ENCODE assay signal across 22 cellular contexts in genomic region chr2:159109552-159109951, GRCh38.
DNase-seq lines count a peak whose midpoint lies in the region; ATAC-seq, FAIRE-seq and TF ChIP-seq lines count a peak whose summit lies in the region.
"Had no signal": no experiment of that assay in that cellular context is flagged by ENCODE, and none has a peak within 500 bp of the region (broad histone marks: within the 10 kb centered on the region; RNA-seq: fewer than 3 reads in every experiment).

No MANE protein-coding gene starts in this region.

- WGBS in endodermal cell (ENCODE audit: insufficient coverage in 1 of 2, insufficient read length in 1 of 2), 2 experiments = 89 to 97% methylated on average over 1 to 2 of the region's 2 CpGs

- no peak for TF ChIP-seq POLR2A in H54 (IDR thresholded peaks at IDR 0.05; ENCODE audit: low read depth, low read length)

- H3K36me3 ChIP-seq in right atrium auricular region = no peaks in the 10 kb centered on the region
- H3K36me3 ChIP-seq in endodermal cell (ENCODE audit: control insufficient read depth, insufficient read depth, low read length) = peaks cover 18% of the 10 kb centered on the region
- H3K36me3 ChIP-seq: BE2C had no signal

- H3K4me3 ChIP-seq in right atrium auricular region (no peak overlapping the region), endodermal cell (ENCODE audit: low read length) (no peak overlapping the region)

- no peak overlapping the region for H3K9ac ChIP-seq in endodermal cell (ENCODE audit: extremely low read depth, low read length, poor library complexity, severe bottlenecking)

- intact Hi-C loops in Right ventricle myocardium inferior (cut with DNase I) = no loop called here

- H3K27ac ChIP-seq in right atrium auricular region = peak overlapping the region; percentile 74 to 80
- no peak overlapping the region for H3K27ac ChIP-seq in endodermal cell (ENCODE audit: low read depth, low read length)

- H3K4me1 Mint-ChIP-seq in endodermal cell (peaks cover 3% of the 10 kb centered on the region), mesothelial cell of epicardium (peaks cover 56% of the 10 kb centered on the region)
- no peaks in the 10 kb centered on the region for H3K4me1 Mint-ChIP-seq in stimulated activated effector memory CD8-positive, alpha-beta T cell treated with anti-CD3 and anti-CD28 coated beads, Interleukin-12 subunit alpha, Interleukin-12 subunit beta, amount 100 ng/mL, for 72 hours
- H3K4me1 Mint-ChIP-seq: CD4-positive, CD25-positive, alpha-beta regulatory T cell had no signal

- H3K4me3 Mint-ChIP-seq in endodermal cell (no peak overlapping the region), mesothelial cell of epicardium (no peak overlapping the region)
- H3K4me3 Mint-ChIP-seq in stimulated activated effector memory CD8-positive, alpha-beta T cell treated with anti-CD3 and anti-CD28 coated beads, Interleukin-12 subunit alpha, Interleukin-12 subunit beta, amount 100 ng/mL, for 72 hours = no peak overlapping the region
- H3K4me3 Mint-ChIP-seq: CD4-positive, CD25-positive, alpha-beta regulatory T cell; CD8-positive, alpha-beta memory T cell; HFFc6; IgD-negative memory B cell had no signal

- peaks cover 0 to 56% of the 10 kb centered on the region in 2 donors for H3K4me1 ChIP-seq in right atrium auricular region
- H3K4me1 ChIP-seq in endodermal cell (ENCODE audit: control insufficient read depth, insufficient read depth, low read length) = no peaks in the 10 kb centered on the region
- H3K4me1 ChIP-seq: BE2C had no signal

- H3K9me3 ChIP-seq in right atrium auricular region = no peaks in the 10 kb centered on the region
- H3K9me3 ChIP-seq in endodermal cell (ENCODE audit: control insufficient read depth, low read length) = no peaks in the 10 kb centered on the region
- H3K9me3 ChIP-seq: BE2C had no signal

- TF ChIP-seq CTCF in right atrium auricular region (IDR thresholded peaks at IDR 0.05) (no peak), endodermal cell (conservative IDR thresholded peaks at IDR 0.05) (no peak), mesothelial cell of epicardium (IDR thresholded peaks at IDR 0.05; ENCODE audit: unreplicated experiment) (no peak)

- FAIRE-seq in RCC 7860 (lab: Jason Lieb, UNC) (no peak), H54 (lab: Jason Lieb, UNC) (no peak)
- FAIRE-seq: G401.6, GM12891, GM19239, H1, HTR-8/SVneo had no signal

- DNase-seq in right atrium auricular region (ENCODE audit: low spot score) = no peak
- no peak for DNase-seq in Right ventricle myocardium inferior (ENCODE audit: missing footprints)
- peak; percentile 3 for DNase-seq in endodermal cell
- DNase-seq in mesothelial cell of epicardium (ENCODE audit: low spot score in 2 of 2, unreplicated experiment in 2 of 2) = no peak
- no peak for DNase-seq in stimulated activated effector memory CD8-positive, alpha-beta T cell treated with anti-CD3 and anti-CD28 coated beads, Interleukin-12 subunit alpha, Interleukin-12 subunit beta, amount 100 ng/mL, for 72 hours (ENCODE audit: low spot score in 2 of 2)
- DNase-seq in RCC 7860 (ENCODE audit: low spot score) = no peak
- DNase-seq in H54 (ENCODE audit: insufficient read length, low spot score) = no peak
- DNase-seq: BE2C; C1 segment of cervical spinal cord; CD4-positive, CD25-positive, alpha-beta regulatory T cell; CD8-positive, alpha-beta memory T cell; COR-L47; DMS 273 treated with DMSO at 0.1 percent for 48 hours; DMS53; HCEC 1CT; HFFc6 had no signal

- no peaks in the 10 kb centered on the region for H3K36me3 Mint-ChIP-seq in endodermal cell (ENCODE audit: low read depth)
- peaks cover 15% of the 10 kb centered on the region for H3K36me3 Mint-ChIP-seq in mesothelial cell of epicardium
- H3K36me3 Mint-ChIP-seq in stimulated activated effector memory CD8-positive, alpha-beta T cell treated with anti-CD3 and anti-CD28 coated beads, Interleukin-12 subunit alpha, Interleukin-12 subunit beta, amount 100 ng/mL, for 72 hours = no peaks in the 10 kb centered on the region
- H3K36me3 Mint-ChIP-seq: CD4-positive, CD25-positive, alpha-beta regulatory T cell; IgD-negative memory B cell had no signal

- H3K27me3 ChIP-seq in right atrium auricular region = no peaks in the 10 kb centered on the region
- no peaks in the 10 kb centered on the region for H3K27me3 ChIP-seq in endodermal cell (ENCODE audit: control insufficient read depth, insufficient read depth, low read length, poor library complexity, severe bottlenecking)
- H3K27me3 ChIP-seq: BE2C had no signal

- H3K27ac Mint-ChIP-seq in endodermal cell (no peak overlapping the region), mesothelial cell of epicardium (peak overlapping the region; percentile 94)
- H3K27ac Mint-ChIP-seq in stimulated activated effector memory CD8-positive, alpha-beta T cell treated with anti-CD3 and anti-CD28 coated beads, Interleukin-12 subunit alpha, Interleukin-12 subunit beta, amount 100 ng/mL, for 72 hours = no peak overlapping the region
- H3K27ac Mint-ChIP-seq: CD8-positive, alpha-beta memory T cell; HFFc6; IgD-negative memory B cell had no signal

- H3K27me3 Mint-ChIP-seq in endodermal cell (ENCODE audit: insufficient read depth) = no peaks in the 10 kb centered on the region
- H3K27me3 Mint-ChIP-seq in mesothelial cell of epicardium (ENCODE audit: low read depth) = no peaks in the 10 kb centered on the region

- ATAC-seq in Right ventricle myocardium inferior = no peak
- ATAC-seq in stimulated activated effector memory CD8-positive, alpha-beta T cell treated with anti-CD3 and anti-CD28 coated beads, Interleukin-12 subunit alpha, Interleukin-12 subunit beta, amount 100 ng/mL, for 72 hours = no peak

- H3K9me3 Mint-ChIP-seq in endodermal cell (no peaks in the 10 kb centered on the region), mesothelial cell of epicardium (no peaks in the 10 kb centered on the region)
- no peaks in the 10 kb centered on the region for H3K9me3 Mint-ChIP-seq in stimulated activated effector memory CD8-positive, alpha-beta T cell treated with anti-CD3 and anti-CD28 coated beads, Interleukin-12 subunit alpha, Interleukin-12 subunit beta, amount 100 ng/mL, for 72 hours
- H3K9me3 Mint-ChIP-seq: CD4-positive, CD25-positive, alpha-beta regulatory T cell; CD8-positive, alpha-beta memory T cell; HFFc6 had no signal
